Comparison of ENCODE assay signal across 10 cellular contexts in the genomic region with DNA sequence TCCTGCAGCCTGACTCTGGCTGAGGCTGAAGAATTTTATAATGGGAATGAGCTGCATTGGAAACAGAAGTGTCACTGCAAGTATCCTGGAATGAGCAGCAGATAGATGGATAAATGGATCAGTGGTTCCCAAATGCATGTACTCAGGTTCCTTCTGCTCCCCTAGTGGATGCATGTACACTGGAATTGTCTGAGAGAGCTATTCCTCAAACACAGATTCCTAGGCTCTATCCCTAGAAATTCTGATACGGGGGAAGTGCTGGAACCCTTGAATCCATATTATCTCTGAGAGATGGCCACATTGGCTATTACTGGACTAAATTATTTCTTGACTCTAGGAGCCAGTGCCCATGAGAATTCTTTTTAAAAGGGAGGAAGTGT.
DNase-seq lines count a peak whose midpoint lies in the region; ATAC-seq and TF ChIP-seq lines count a peak whose summit lies in the region.
"Had no signal": no experiment of that assay in that cellular context is flagged by ENCODE, and none has a peak within 500 bp of the region (broad histone marks: within the 10 kb centered on the region; RNA-seq: fewer than 3 reads in every experiment).

No MANE protein-coding gene starts in this region.

- no peaks in the 10 kb centered on the region for H3K9me3 Mint-ChIP-seq in CD4-positive, alpha-beta memory T cell
- no peaks in the 10 kb centered on the region for H3K9me3 Mint-ChIP-seq in HFFc6
- peaks cover 0 to 2% (median 0%) of the 10 kb centered on the region in 11 donors for H3K9me3 Mint-ChIP-seq in naive thymus-derived CD4-positive, alpha-beta T cell

- no peaks in the 10 kb centered on the region for H3K9me3 ChIP-seq in CD4-positive, alpha-beta memory T cell (ENCODE audit: control insufficient read depth in 1 of 2, low read length in 2 of 2)
- H3K9me3 ChIP-seq in body of pancreas: no peaks in the 10 kb centered on the region
- H3K9me3 ChIP-seq in naive thymus-derived CD4-positive, alpha-beta T cell (ENCODE audit: control insufficient read depth in 2 of 3, low read length in 3 of 3): no peaks in the 10 kb centered on the region

- peak overlapping the region; percentile 81 to 94 (median 88) for H3K27ac Mint-ChIP-seq in CD4-positive, alpha-beta memory T cell
- H3K27ac Mint-ChIP-seq in HFFc6: no peak overlapping the region
- peak overlapping the region; percentile 86 to 96 (median 90) for H3K27ac Mint-ChIP-seq in naive thymus-derived CD4-positive, alpha-beta T cell

- H3K27me3 ChIP-seq in CD4-positive, alpha-beta memory T cell (ENCODE audit: insufficient read depth, low read length): no peaks in the 10 kb centered on the region
- H3K27me3 ChIP-seq in body of pancreas: no peaks in the 10 kb centered on the region
- no peaks in the 10 kb centered on the region for H3K27me3 ChIP-seq in naive thymus-derived CD4-positive, alpha-beta T cell (ENCODE audit: control insufficient read depth in 2 of 2, insufficient read depth in 2 of 2, low read length in 2 of 2)

- H3K27me3 Mint-ChIP-seq in CD4-positive, alpha-beta memory T cell: no peaks in the 10 kb centered on the region
- H3K27me3 Mint-ChIP-seq in HFFc6 (ENCODE audit: insufficient read depth): peaks cover 2% of the 10 kb centered on the region; the same call in 1 of the 2 replicates
- no peaks in the 10 kb centered on the region for H3K27me3 Mint-ChIP-seq in naive thymus-derived CD4-positive, alpha-beta T cell

- intact Hi-C loops in CD4-positive, alpha-beta memory T cell (cut with micrococcal nuclease): loop anchor here (1.0 kb wide), 2 partner anchors 9 to 63 kb away; no protein-coding TSS in a partner anchor
- intact Hi-C loops in body of pancreas (cut with DNase I): no loop called here
- intact Hi-C loops in naive thymus-derived CD4-positive, alpha-beta T cell (cut with micrococcal nuclease): loop anchor here (1.0 kb wide), 3 partner anchors 7 to 43 kb away; no protein-coding TSS in a partner anchor

- peaks cover 12 to 16% of the 10 kb centered on the region in 2 donors for H3K36me3 Mint-ChIP-seq in CD4-positive, alpha-beta memory T cell
- H3K36me3 Mint-ChIP-seq in HFFc6 (ENCODE audit: low read depth): no peaks in the 10 kb centered on the region
- H3K36me3 Mint-ChIP-seq in naive thymus-derived CD4-positive, alpha-beta T cell: peaks cover 0 to 31% (median 16%) of the 10 kb centered on the region in 5 donors

- TF ChIP-seq CTCF in HFFc6 (IDR thresholded peaks at IDR 0.05) (peak; percentile 44), body of pancreas (IDR thresholded peaks at IDR 0.05) (peak in 4 of 7 experiments; percentile 18 to 27 (median 23))

- H3K4me1 Mint-ChIP-seq in CD4-positive, alpha-beta memory T cell: peaks cover 74 to 98% (median 89%) of the 10 kb centered on the region in 4 donors
- H3K4me1 Mint-ChIP-seq in HFFc6 (ENCODE audit: low read depth): peaks cover 12% of the 10 kb centered on the region
- H3K4me1 Mint-ChIP-seq in naive thymus-derived CD4-positive, alpha-beta T cell: peaks cover 81 to 100% (median 98%) of the 10 kb centered on the region in 7 donors

- TF ChIP-seq POLR2A in body of pancreas (IDR thresholded peaks at IDR 0.05): no peak

- CTCF ChIA-PET in CD4-positive, alpha-beta memory T cell (lab: Charles Lee; ENCODE audit: partially characterized antibody): interaction anchor here (0.9 to 7.3 kb wide), 10 partner anchors 9 to 98 kb away, joined by 3 to 46 read pairs (median 8); a partner anchor contains a TSS
- CTCF ChIA-PET in naive thymus-derived CD4-positive, alpha-beta T cell (lab: Charles Lee): interaction anchor here (0.8 to 1.7 kb wide), 6 partner anchors 9 to 186 kb away, joined by 3 to 7 read pairs (median 4); a partner anchor contains a TSS

- POLR2A ChIA-PET in CD4-positive, alpha-beta memory T cell (lab: Charles Lee; ENCODE audit: partially characterized antibody): interaction anchor here (0.9 to 7.3 kb wide), 8 partner anchors 9 to 98 kb away, joined by 3 to 43 read pairs (median 8); a partner anchor contains a TSS
- POLR2A ChIA-PET in naive thymus-derived CD4-positive, alpha-beta T cell (lab: Charles Lee): interaction anchor here (1.0 to 13.5 kb wide), 10 partner anchors 9 to 62 kb away, joined by 3 to 122 read pairs (median 6); a partner anchor contains a TSS

- 73 to 91% methylated on average over 1 of the region's 1 CpG for WGBS in body of pancreas, 2 donors

- ATAC-seq in body of pancreas: no peak
- ATAC-seq in naive thymus-derived CD4-positive, alpha-beta T cell: no peak
- ATAC-seq in HG03095 (IDR thresholded peaks at IDR 0.05; ENCODE audit: unreplicated experiment): no peak

- H3K4me3 Mint-ChIP-seq in CD4-positive, alpha-beta memory T cell: peak overlapping the region in 7 of 8 donors; percentile 45 to 87 (median 81)
- H3K4me3 Mint-ChIP-seq in HFFc6: no peak overlapping the region
- peak overlapping the region; percentile 59 to 89 (median 79) for H3K4me3 Mint-ChIP-seq in naive thymus-derived CD4-positive, alpha-beta T cell

- H3K27ac ChIP-seq in CD4-positive, alpha-beta memory T cell (ENCODE audit: low read depth, low read length): peak overlapping the region; percentile 54
- peak overlapping the region; percentile 73 to 86 (median 80) for H3K27ac ChIP-seq in body of pancreas
- peak overlapping the region; percentile 68 for H3K27ac ChIP-seq in naive thymus-derived CD4-positive, alpha-beta T cell (ENCODE audit: low read depth, low read length)

- peaks cover 95% of the 10 kb centered on the region for H3K4me1 ChIP-seq in CD4-positive, alpha-beta memory T cell (ENCODE audit: insufficient read depth, low read length)
- peaks cover 89% of the 10 kb centered on the region for H3K4me1 ChIP-seq in body of pancreas
- peaks cover 58 to 90% of the 10 kb centered on the region in 2 donors for H3K4me1 ChIP-seq in naive thymus-derived CD4-positive, alpha-beta T cell (ENCODE audit: control insufficient read depth in 2 of 2, insufficient read depth in 2 of 2, low read length in 2 of 2)

- H3K4me3 ChIP-seq in CD4-positive, alpha-beta memory T cell (ENCODE audit: low read length in 2 of 2): peak overlapping the region in 1 of 2 donors; percentile 33
- no peak overlapping the region for H3K4me3 ChIP-seq in body of pancreas
- no peak overlapping the region for H3K4me3 ChIP-seq in naive thymus-derived CD4-positive, alpha-beta T cell (ENCODE audit: low read length)

- no peak for DNase-seq in CD4-positive, alpha-beta memory T cell
- no peak for DNase-seq in HFFc6
- DNase-seq in body of pancreas: no peak
- DNase-seq in naive thymus-derived CD4-positive, alpha-beta T cell: no peak
- DNase-seq in NCI-H2081 treated with DMSO at 0.1 percent for 48 hours (lab: John Stamatoyannopoulos, UW): no peak
- DNase-seq in GF-D8 (lab: John Stamatoyannopoulos, UW): no peak
- DNase-seq in SKM-1 (lab: John Stamatoyannopoulos, UW; ENCODE audit: unreplicated experiment): no peak
- DNase-seq: effector CD8-positive, alpha-beta T cell; NCI-H1092 treated with DMSO at 0.1 percent for 48 hours had no signal

- no peaks in the 10 kb centered on the region for H3K36me3 ChIP-seq in CD4-positive, alpha-beta memory T cell (ENCODE audit: insufficient read depth, low read length)
- H3K36me3 ChIP-seq in body of pancreas (replicated peaks in 1 of 2; ENCODE audit: insufficient read depth in 1 of 2, low read depth in 2 of 2): no peaks in the 10 kb centered on the region
- H3K36me3 ChIP-seq in naive thymus-derived CD4-positive, alpha-beta T cell (ENCODE audit: control insufficient read depth in 2 of 3, insufficient read depth in 3 of 3, low read length in 3 of 3): no peaks in the 10 kb centered on the region
